1 cellular context compared by ENCODE assay signal in genomic region chr15:75453703-75454470, GRCh38.
TF ChIP-seq lines count a peak whose summit lies in the region.

No MANE protein-coding gene starts in this region.

TF ChIP-seq in HepG2, 621 proteins besides CTCF, POLR2A, EP300 and RAD21 (continued from another document and continues in another):
- TF ChIP-seq, protein P1, sequence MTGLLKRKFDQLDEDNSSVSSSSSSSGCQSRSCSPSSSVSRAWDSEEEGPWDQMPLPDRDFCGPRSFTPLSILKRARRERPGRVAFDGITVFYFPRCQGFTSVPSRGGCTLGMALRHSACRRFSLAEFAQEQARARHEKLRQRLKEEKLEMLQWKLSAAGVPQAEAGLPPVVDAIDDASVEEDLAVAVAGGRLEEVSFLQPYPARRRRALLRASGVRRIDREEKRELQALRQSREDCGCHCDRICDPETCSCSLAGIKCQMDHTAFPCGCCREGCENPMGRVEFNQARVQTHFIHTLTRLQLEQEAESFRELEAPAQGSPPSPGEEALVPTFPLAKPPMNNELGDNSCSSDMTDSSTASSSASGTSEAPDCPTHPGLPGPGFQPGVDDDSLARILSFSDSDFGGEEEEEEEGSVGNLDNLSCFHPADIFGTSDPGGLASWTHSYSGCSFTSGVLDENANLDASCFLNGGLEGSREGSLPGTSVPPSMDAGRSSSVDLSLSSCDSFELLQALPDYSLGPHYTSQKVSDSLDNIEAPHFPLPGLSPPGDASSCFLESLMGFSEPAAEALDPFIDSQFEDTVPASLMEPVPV (CRISPR knock-in tag; IDR thresholded peaks at IDR 0.05): 0 out of 2 replicates have a peak, but pooled peaks have one; percentile 76
- no peak for TF ChIP-seq PHF21A (CRISPR knock-in tag; IDR thresholded peaks at IDR 0.05)
- no peak for TF ChIP-seq EHMT2 (IDR thresholded peaks at IDR 0.05; ENCODE audit: borderline replicate concordance, low read depth, low read length)
- peak; percentile 80; the same call in 1 of the 2 replicates for TF ChIP-seq TMF1 (CRISPR knock-in tag; IDR thresholded peaks at IDR 0.05; ENCODE audit: low read depth)
- no peak; the same call in 1 of the 2 replicates for TF ChIP-seq PRDM15 (CRISPR knock-in tag; IDR thresholded peaks at IDR 0.05)
- TF ChIP-seq, protein P2, sequence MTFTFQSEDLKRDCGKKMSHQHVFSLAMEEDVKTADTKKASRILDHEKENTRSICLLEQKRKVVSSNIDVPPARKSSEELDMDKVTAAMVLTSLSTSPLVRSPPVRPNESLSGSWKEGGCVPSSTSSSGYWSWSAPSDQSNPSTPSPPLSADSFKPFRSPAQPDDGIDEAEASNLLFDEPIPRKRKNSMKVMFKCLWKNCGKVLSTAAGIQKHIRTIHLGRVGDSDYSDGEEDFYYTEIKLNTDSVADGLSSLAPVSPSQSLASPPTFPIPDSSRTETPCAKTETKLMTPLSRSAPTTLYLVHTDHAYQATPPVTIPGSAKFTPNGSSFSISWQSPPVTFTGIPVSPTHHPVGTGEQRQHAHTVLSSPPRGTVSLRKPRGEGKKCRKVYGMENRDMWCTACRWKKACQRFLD (CRISPR knock-in tag; IDR thresholded peaks at IDR 0.05; ENCODE audit: borderline replicate concordance): 0 out of 2 replicates have a peak, but pooled peaks have one; percentile 12
- TF ChIP-seq FOXJ3 (CRISPR knock-in tag; IDR thresholded peaks at IDR 0.05; ENCODE audit: borderline replicate concordance): peak; percentile 32; the same call in 1 of the 2 replicates
- TF ChIP-seq, protein P3, sequence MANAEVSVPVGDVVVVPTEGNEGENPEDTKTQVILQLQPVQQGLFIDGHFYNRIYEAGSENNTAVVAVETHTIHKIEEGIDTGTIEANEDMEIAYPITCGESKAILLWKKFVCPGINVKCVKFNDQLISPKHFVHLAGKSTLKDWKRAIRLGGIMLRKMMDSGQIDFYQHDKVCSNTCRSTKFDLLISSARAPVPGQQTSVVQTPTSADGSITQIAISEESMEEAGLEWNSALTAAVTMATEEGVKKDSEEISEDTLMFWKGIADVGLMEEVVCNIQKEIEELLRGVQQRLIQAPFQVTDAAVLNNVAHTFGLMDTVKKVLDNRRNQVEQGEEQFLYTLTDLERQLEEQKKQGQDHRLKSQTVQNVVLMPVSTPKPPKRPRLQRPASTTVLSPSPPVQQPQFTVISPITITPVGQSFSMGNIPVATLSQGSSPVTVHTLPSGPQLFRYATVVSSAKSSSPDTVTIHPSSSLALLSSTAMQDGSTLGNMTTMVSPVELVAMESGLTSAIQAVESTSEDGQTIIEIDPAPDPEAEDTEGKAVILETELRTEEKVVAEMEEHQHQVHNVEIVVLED (CRISPR knock-in tag; IDR thresholded peaks at IDR 0.05; ENCODE audit: borderline replicate concordance): peak; percentile 80; the same call in 1 of the 2 replicates
- TF ChIP-seq FIP1L1 (IDR thresholded peaks at IDR 0.05; ENCODE audit: borderline replicate concordance, insufficient read depth, low read depth, low read length): no peak
- TF ChIP-seq FOXO1 (CRISPR knock-in tag; IDR thresholded peaks at IDR 0.05): peak; percentile 74
- no peak; the same call in 1 of the 2 replicates for TF ChIP-seq ARID2 (CRISPR knock-in tag; IDR thresholded peaks at IDR 0.05; ENCODE audit: borderline replicate concordance)
- TF ChIP-seq NFE2L2 (IDR thresholded peaks at IDR 0.05; ENCODE audit: low read length): no peak
- no peak for TF ChIP-seq ZNF10 (CRISPR knock-in tag; IDR thresholded peaks at IDR 0.05; ENCODE audit: borderline replicate concordance, low read depth)
- TF ChIP-seq KLF13 (CRISPR knock-in tag; IDR thresholded peaks at IDR 0.05): no peak
- peak; percentile 64; the same call in 1 of the 2 replicates for TF ChIP-seq ZNF724P (CRISPR knock-in tag; IDR thresholded peaks at IDR 0.05; ENCODE audit: borderline replicate concordance)
- TF ChIP-seq ZNF263 (CRISPR knock-in tag; IDR thresholded peaks at IDR 0.05): 0 out of 2 replicates have a peak, but pooled peaks have one; percentile 4
- TF ChIP-seq PPARG (CRISPR knock-in tag; conservative IDR thresholded peaks at IDR 0.05): no peak
- no peak for TF ChIP-seq JARID2 (CRISPR knock-in tag; IDR thresholded peaks at IDR 0.05; ENCODE audit: insufficient replicate concordance)
- no peak for TF ChIP-seq DR1 (CRISPR knock-in tag; IDR thresholded peaks at IDR 0.05)
- TF ChIP-seq ZNF577 (CRISPR knock-in tag; IDR thresholded peaks at IDR 0.05; ENCODE audit: borderline replicate concordance, low read depth): no peak
- TF ChIP-seq CCDC6 (CRISPR knock-in tag; IDR thresholded peaks at IDR 0.05): peak; percentile 12; the same call in 1 of the 2 replicates
- no peak for TF ChIP-seq SOX5 (CRISPR knock-in tag; IDR thresholded peaks at IDR 0.05; ENCODE audit: borderline replicate concordance)
- TF ChIP-seq, protein P4, sequence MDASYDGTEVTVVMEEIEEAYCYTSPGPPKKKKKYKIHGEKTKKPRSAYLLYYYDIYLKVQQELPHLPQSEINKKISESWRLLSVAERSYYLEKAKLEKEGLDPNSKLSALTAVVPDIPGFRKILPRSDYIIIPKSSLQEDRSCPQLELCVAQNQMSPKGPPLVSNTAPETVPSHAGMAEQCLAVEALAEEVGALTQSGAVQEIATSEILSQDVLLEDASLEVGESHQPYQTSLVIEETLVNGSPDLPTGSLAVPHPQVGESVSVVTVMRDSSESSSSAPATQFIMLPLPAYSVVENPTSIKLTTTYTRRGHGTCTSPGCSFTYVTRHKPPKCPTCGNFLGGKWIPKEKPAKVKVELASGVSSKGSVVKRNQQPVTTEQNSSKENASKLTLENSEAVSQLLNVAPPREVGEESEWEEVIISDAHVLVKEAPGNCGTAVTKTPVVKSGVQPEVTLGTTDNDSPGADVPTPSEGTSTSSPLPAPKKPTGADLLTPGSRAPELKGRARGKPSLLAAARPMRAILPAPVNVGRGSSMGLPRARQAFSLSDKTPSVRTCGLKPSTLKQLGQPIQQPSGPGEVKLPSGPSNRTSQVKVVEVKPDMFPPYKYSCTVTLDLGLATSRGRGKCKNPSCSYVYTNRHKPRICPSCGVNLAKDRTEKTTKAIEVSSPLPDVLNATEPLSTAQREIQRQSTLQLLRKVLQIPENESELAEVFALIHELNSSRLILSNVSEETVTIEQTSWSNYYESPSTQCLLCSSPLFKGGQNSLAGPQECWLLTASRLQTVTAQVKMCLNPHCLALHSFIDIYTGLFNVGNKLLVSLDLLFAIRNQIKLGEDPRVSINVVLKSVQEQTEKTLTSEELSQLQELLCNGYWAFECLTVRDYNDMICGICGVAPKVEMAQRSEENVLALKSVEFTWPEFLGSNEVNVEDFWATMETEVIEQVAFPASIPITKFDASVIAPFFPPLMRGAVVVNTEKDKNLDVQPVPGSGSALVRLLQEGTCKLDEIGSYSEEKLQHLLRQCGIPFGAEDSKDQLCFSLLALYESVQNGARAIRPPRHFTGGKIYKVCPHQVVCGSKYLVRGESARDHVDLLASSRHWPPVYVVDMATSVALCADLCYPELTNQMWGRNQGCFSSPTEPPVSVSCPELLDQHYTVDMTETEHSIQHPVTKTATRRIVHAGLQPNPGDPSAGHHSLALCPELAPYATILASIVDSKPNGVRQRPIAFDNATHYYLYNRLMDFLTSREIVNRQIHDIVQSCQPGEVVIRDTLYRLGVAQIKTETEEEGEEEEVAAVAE (CRISPR knock-in tag; IDR thresholded peaks at IDR 0.05; ENCODE audit: borderline replicate concordance): peak; percentile 90
- TF ChIP-seq CBX1 (IDR thresholded peaks at IDR 0.05; ENCODE audit: low read depth): no peak
- no peak for TF ChIP-seq NCOA1 (CRISPR knock-in tag; IDR thresholded peaks at IDR 0.05)
- no peak; the same call in 1 of the 2 replicates for TF ChIP-seq ZNF800 (CRISPR knock-in tag; IDR thresholded peaks at IDR 0.05)
- no peak for TF ChIP-seq ZNF207 (IDR thresholded peaks at IDR 0.05; ENCODE audit: borderline replicate concordance)
- TF ChIP-seq ATF7-NPFF (CRISPR knock-in tag; IDR thresholded peaks at IDR 0.05; ENCODE audit: low read depth): peak; percentile 89
- TF ChIP-seq, protein P5, sequence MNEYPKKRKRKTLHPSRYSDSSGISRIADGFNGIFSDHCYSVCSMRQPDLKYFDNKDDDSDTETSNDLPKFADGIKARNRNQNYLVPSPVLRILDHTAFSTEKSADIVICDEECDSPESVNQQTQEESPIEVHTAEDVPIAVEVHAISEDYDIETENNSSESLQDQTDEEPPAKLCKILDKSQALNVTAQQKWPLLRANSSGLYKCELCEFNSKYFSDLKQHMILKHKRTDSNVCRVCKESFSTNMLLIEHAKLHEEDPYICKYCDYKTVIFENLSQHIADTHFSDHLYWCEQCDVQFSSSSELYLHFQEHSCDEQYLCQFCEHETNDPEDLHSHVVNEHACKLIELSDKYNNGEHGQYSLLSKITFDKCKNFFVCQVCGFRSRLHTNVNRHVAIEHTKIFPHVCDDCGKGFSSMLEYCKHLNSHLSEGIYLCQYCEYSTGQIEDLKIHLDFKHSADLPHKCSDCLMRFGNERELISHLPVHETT (CRISPR knock-in tag; conservative IDR thresholded peaks at IDR 0.05): peak; percentile 96
- no peak for TF ChIP-seq RELA (CRISPR knock-in tag; IDR thresholded peaks at IDR 0.05)
- TF ChIP-seq SAP130 (CRISPR knock-in tag; IDR thresholded peaks at IDR 0.05; ENCODE audit: low read depth): peak; percentile 98
- no peak for TF ChIP-seq ZNF569 (CRISPR knock-in tag; IDR thresholded peaks at IDR 0.05; ENCODE audit: borderline replicate concordance)
- peak; percentile 65; the same call in 1 of the 2 replicates for TF ChIP-seq ZNF350 (CRISPR knock-in tag; IDR thresholded peaks at IDR 0.05; ENCODE audit: borderline replicate concordance, low read depth)
- peak; percentile 84 for TF ChIP-seq SIN3A (IDR thresholded peaks at IDR 0.05; ENCODE audit: borderline replicate concordance, low read depth, low read length)
- no peak for TF ChIP-seq FOXA1 (IDR thresholded peaks at IDR 0.05)
- peak; percentile 53; the same call in 1 of the 2 replicates for TF ChIP-seq FOXA1 (CRISPR knock-in tag; IDR thresholded peaks at IDR 0.05)
- TF ChIP-seq, protein P6, sequence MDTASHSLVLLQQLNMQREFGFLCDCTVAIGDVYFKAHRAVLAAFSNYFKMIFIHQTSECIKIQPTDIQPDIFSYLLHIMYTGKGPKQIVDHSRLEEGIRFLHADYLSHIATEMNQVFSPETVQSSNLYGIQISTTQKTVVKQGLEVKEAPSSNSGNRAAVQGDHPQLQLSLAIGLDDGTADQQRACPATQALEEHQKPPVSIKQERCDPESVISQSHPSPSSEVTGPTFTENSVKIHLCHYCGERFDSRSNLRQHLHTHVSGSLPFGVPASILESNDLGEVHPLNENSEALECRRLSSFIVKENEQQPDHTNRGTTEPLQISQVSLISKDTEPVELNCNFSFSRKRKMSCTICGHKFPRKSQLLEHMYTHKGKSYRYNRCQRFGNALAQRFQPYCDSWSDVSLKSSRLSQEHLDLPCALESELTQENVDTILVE (CRISPR knock-in tag; IDR thresholded peaks at IDR 0.05): peak; percentile 99
- no peak for TF ChIP-seq IKZF1 (IDR thresholded peaks at IDR 0.05)
- TF ChIP-seq SIX4 (CRISPR knock-in tag; IDR thresholded peaks at IDR 0.05): no peak
- TF ChIP-seq HIVEP1 (CRISPR knock-in tag; IDR thresholded peaks at IDR 0.05): peak; percentile 73; the same call in 1 of the 2 replicates
- TF ChIP-seq HDAC6 (IDR thresholded peaks at IDR 0.05; ENCODE audit: low read depth, low read length): no peak
- TF ChIP-seq MBD4 (IDR thresholded peaks at IDR 0.05; ENCODE audit: borderline replicate concordance, low read length): no peak
- no peak for TF ChIP-seq ZNF703 (CRISPR knock-in tag; IDR thresholded peaks at IDR 0.05; ENCODE audit: borderline replicate concordance)
- 0 out of 2 replicates have a peak, but pooled peaks have one; percentile 62 for TF ChIP-seq ZFP1 (CRISPR knock-in tag; IDR thresholded peaks at IDR 0.05)
- TF ChIP-seq ZNF605 (CRISPR knock-in tag; IDR thresholded peaks at IDR 0.05): peak; percentile 91
- no peak for TF ChIP-seq GTF2F1 (IDR thresholded peaks at IDR 0.05; ENCODE audit: low read length)
- TF ChIP-seq SNAPC2 (CRISPR knock-in tag; IDR thresholded peaks at IDR 0.05): peak; percentile 91; the same call in 1 of the 2 replicates
- no peak for TF ChIP-seq ZNF17 (CRISPR knock-in tag; IDR thresholded peaks at IDR 0.05)
- TF ChIP-seq GATAD2A (CRISPR knock-in tag; IDR thresholded peaks at IDR 0.05): peak; percentile 53
- TF ChIP-seq ZFP41 (CRISPR knock-in tag; IDR thresholded peaks at IDR 0.05; ENCODE audit: borderline replicate concordance): no peak
- TF ChIP-seq TBL1XR1 (IDR thresholded peaks at IDR 0.05; ENCODE audit: borderline replicate concordance, low read length, partially characterized antibody): no peak
- TF ChIP-seq ZNF777 (CRISPR knock-in tag; IDR thresholded peaks at IDR 0.05): peak; percentile 44; the same call in 1 of the 2 replicates
- no peak for TF ChIP-seq ZSCAN12 (CRISPR knock-in tag; IDR thresholded peaks at IDR 0.05)
- 0 out of 2 replicates have a peak, but pooled peaks have one; percentile 52 for TF ChIP-seq ISX (CRISPR knock-in tag; conservative IDR thresholded peaks at IDR 0.05)
